In genomic region chr10:29553732-29554260, GRCh38 we compare ENCODE assay signal across 24 cellular contexts.
DNase-seq lines count a peak whose midpoint lies in the region; ATAC-seq and TF ChIP-seq lines count a peak whose summit lies in the region.
"Had no signal": no experiment of that assay in that cellular context is flagged by ENCODE, and none has a peak within 500 bp of the region (broad histone marks: within the 10 kb centered on the region; RNA-seq: fewer than 3 reads in every experiment).

No MANE protein-coding gene starts in this region.

- H3K27ac ChIP-seq in tibial artery: peak overlapping the region; percentile 28 to 33
- H3K27ac ChIP-seq: breast epithelium, coronary artery, SK-N-MC had no signal

- H3K4me3 ChIP-seq in tibial artery: no peak overlapping the region
- H3K4me3 ChIP-seq: BLaER1 treated with 17β-estradiol and CSF1 and Interleukin-3, amounts not matched to agents 10 nM and 100 nM; breast epithelium; coronary artery; HAP-1; SK-N-MC had no signal

- peaks cover 0 to 32% (median 15%) of the 10 kb centered on the region in 4 donors for H3K4me1 ChIP-seq in tibial artery
- H3K4me1 ChIP-seq: breast epithelium had no signal

- no peak for DNase-seq in activated naive CD4-positive, alpha-beta T cell treated with anti-CD3 and anti-CD28 coated beads, Interleukin-2, amount 10 ng/mL, durations not matched to agents 7 days and 5 days
- DNase-seq in activated naive CD4-positive, alpha-beta T cell treated with anti-CD3 and anti-CD28 coated beads, Interleukin-2, amount 50 U/mL, for 16 hours: no peak
- DNase-seq in MV-4-11 (lab: John Stamatoyannopoulos, UW) (peak; percentile 40), tibial artery (no peak), AG08396 (ENCODE audit: low spot score) (no peak), RPMI8226 (no peak)
- DNase-seq: ACHN; activated CD4-positive, alpha-beta memory T cell treated with anti-CD3 and anti-CD28 coated beads for 36 hours; activated gamma-delta T cell; amniotic stem cell; DMS79 treated with DMSO at 0.1 percent for 48 hours; endodermal cell; NCI-H1048; NCI-H187 treated with DMSO at 0.1 percent for 48 hours; NCI-H526 had no signal

- TF ChIP-seq CTCF in tibial artery (IDR thresholded peaks at IDR 0.05): no peak

- H3K4me1 Mint-ChIP-seq in activated naive CD4-positive, alpha-beta T cell treated with anti-CD3 and anti-CD28 coated beads, Interleukin-2, amount 10 ng/mL, durations not matched to agents 7 days and 5 days: peaks cover 19% of the 10 kb centered on the region
- peaks cover 46% of the 10 kb centered on the region for H3K4me1 Mint-ChIP-seq in dendritic cell treated with granulocyte-macrophage colony-stimulating factor and Interleukin-4, amounts not matched to agents 40 ng/mL and 50 ng/mL, for 4 days (ENCODE audit: low read depth)

- no peaks in the 10 kb centered on the region for H3K27me3 ChIP-seq in tibial artery
- H3K27me3 ChIP-seq: BLaER1 treated with 17β-estradiol and CSF1 and Interleukin-3, amounts not matched to agents 10 nM and 100 nM; breast epithelium had no signal

- H3K27ac Mint-ChIP-seq in activated naive CD4-positive, alpha-beta T cell treated with anti-CD3 and anti-CD28 coated beads, Interleukin-2, amount 10 ng/mL, durations not matched to agents 7 days and 5 days: peak overlapping the region; percentile 73
- peak overlapping the region; percentile 99 for H3K27ac Mint-ChIP-seq in dendritic cell treated with granulocyte-macrophage colony-stimulating factor and Interleukin-4, amounts not matched to agents 40 ng/mL and 50 ng/mL, for 4 days
- H3K27ac Mint-ChIP-seq: activated CD4-positive, alpha-beta memory T cell treated with anti-CD3 and anti-CD28 coated beads for 36 hours; endodermal cell; WTC11 had no signal

- H3K36me3 ChIP-seq in tibial artery: peaks cover 46 to 53% (median 47%) of the 10 kb centered on the region in 3 donors
- H3K36me3 ChIP-seq: breast epithelium, HAP-1 had no signal

- no peak overlapping the region for H3K4me3 Mint-ChIP-seq in activated naive CD4-positive, alpha-beta T cell treated with anti-CD3 and anti-CD28 coated beads, Interleukin-2, amount 10 ng/mL, durations not matched to agents 7 days and 5 days
- peak overlapping the region; percentile 57 for H3K4me3 Mint-ChIP-seq in dendritic cell treated with granulocyte-macrophage colony-stimulating factor and Interleukin-4, amounts not matched to agents 40 ng/mL and 50 ng/mL, for 4 days
- H3K4me3 Mint-ChIP-seq: activated CD4-positive, alpha-beta memory T cell treated with anti-CD3 and anti-CD28 coated beads for 36 hours; endodermal cell; T-helper 2 cell treated with Interferon-gamma antibody and Interleukin-4, amounts not matched to agents 5 μg/mL and 100 μg/mL, for 36 hours; WTC11 had no signal

- H3K27me3 Mint-ChIP-seq in activated naive CD4-positive, alpha-beta T cell treated with anti-CD3 and anti-CD28 coated beads, Interleukin-2, amount 10 ng/mL, durations not matched to agents 7 days and 5 days: no peaks in the 10 kb centered on the region
- no peaks in the 10 kb centered on the region for H3K27me3 Mint-ChIP-seq in dendritic cell treated with granulocyte-macrophage colony-stimulating factor and Interleukin-4, amounts not matched to agents 40 ng/mL and 50 ng/mL, for 4 days
- H3K27me3 Mint-ChIP-seq: activated CD4-positive, alpha-beta memory T cell treated with anti-CD3 and anti-CD28 coated beads for 36 hours had no signal

- intact Hi-C loops in dendritic cell treated with granulocyte-macrophage colony-stimulating factor and Interleukin-4, amounts not matched to agents 40 ng/mL and 50 ng/mL, for 4 days (cut with micrococcal nuclease): no loop called here
- intact Hi-C loops in tibial artery (cut with DNase I; ENCODE audit: low total_unique reads): no loop called here

- no peaks in the 10 kb centered on the region for H3K9me3 Mint-ChIP-seq in activated naive CD4-positive, alpha-beta T cell treated with anti-CD3 and anti-CD28 coated beads, Interleukin-2, amount 10 ng/mL, durations not matched to agents 7 days and 5 days
- H3K9me3 Mint-ChIP-seq in dendritic cell treated with granulocyte-macrophage colony-stimulating factor and Interleukin-4, amounts not matched to agents 40 ng/mL and 50 ng/mL, for 4 days: no peaks in the 10 kb centered on the region
- H3K9me3 Mint-ChIP-seq: activated CD4-positive, alpha-beta memory T cell treated with anti-CD3 and anti-CD28 coated beads for 36 hours; endodermal cell; T-helper 2 cell treated with Interferon-gamma antibody and Interleukin-4, amounts not matched to agents 5 μg/mL and 100 μg/mL, for 36 hours; WTC11 had no signal

- H3K36me3 Mint-ChIP-seq in activated naive CD4-positive, alpha-beta T cell treated with anti-CD3 and anti-CD28 coated beads, Interleukin-2, amount 10 ng/mL, durations not matched to agents 7 days and 5 days: peaks cover 22% of the 10 kb centered on the region
- peaks cover 78% of the 10 kb centered on the region for H3K36me3 Mint-ChIP-seq in dendritic cell treated with granulocyte-macrophage colony-stimulating factor and Interleukin-4, amounts not matched to agents 40 ng/mL and 50 ng/mL, for 4 days (ENCODE audit: low read depth)

- CTCF ChIA-PET in activated naive CD4-positive, alpha-beta T cell treated with anti-CD3 and anti-CD28 coated beads, Interleukin-2, amount 10 ng/mL, durations not matched to agents 7 days and 5 days (lab: Charles Lee): interaction anchor here (0.6 to 2.0 kb wide), 2 partner anchors 19 to 137 kb away, joined by 3 to 5 read pairs; no protein-coding TSS in a partner anchor

- H3K9me3 ChIP-seq in tibial artery: no peaks in the 10 kb centered on the region
- H3K9me3 ChIP-seq: BLaER1 treated with 17β-estradiol and CSF1 and Interleukin-3, amounts not matched to agents 10 nM and 100 nM; breast epithelium; HAP-1 had no signal

- no peak for ATAC-seq in activated CD4-positive, CD25-positive, alpha-beta regulatory T cell treated with anti-CD3 and anti-CD28 coated beads, Interleukin-2, amount 50 U/mL, for 24 hours
